7 cellular contexts compared by ENCODE assay signal in the genomic region with DNA sequence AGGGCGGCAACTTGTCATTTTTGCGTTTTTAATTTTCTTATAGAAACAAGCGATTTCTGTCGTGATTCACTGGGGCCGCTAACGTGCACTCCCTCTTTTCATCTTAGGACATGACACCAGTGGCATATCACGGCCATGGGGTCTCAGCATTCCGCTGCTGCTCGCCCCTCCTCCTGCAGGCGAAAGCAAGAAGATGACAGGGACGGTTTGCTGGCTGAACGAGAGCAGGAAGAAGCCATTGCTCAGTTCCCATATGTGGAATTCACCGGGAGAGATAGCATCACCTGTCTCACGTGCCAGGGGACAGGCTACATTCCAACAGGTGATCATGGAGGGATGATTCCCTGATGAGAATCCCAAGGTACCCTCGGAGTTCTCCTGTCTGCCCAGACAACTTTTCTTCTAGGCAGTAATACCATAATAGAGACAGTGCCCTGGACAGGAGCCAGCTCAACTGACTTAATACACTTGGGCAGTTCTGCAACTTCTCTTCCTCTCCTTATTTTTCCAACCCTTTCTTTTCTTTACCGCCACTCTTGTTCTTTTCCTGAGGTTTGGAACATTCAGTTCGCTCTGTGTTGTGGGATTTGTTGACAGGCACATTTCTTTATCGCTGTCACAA. TPM values are rescaled to one million over a fixed set of nuclear protein-coding genes. Genes with fewer than 3 reads are reported as not detected.
DNase-seq lines count a peak whose midpoint lies in the region; ATAC-seq, FAIRE-seq and TF ChIP-seq lines count a peak whose summit lies in the region.

No MANE protein-coding gene starts in this region.

- no peaks in the 10 kb centered on the region for H3K27me3 ChIP-seq in MG63
- peaks cover 14% of the 10 kb centered on the region for H3K27me3 ChIP-seq in adipocyte (replicated peaks; ENCODE audit: control insufficient read depth, insufficient read depth, low read length)

- TF ChIP-seq CTCF in kidney (IDR thresholded peaks at IDR 0.05; ENCODE audit: borderline replicate concordance, extremely low read depth, insufficient read depth): no peak

- H3K4me1 ChIP-seq in adipocyte (ENCODE audit: control insufficient read depth, insufficient read depth, low read length) (peaks cover 33% of the 10 kb centered on the region), kidney (ENCODE audit: control insufficient read depth in 1 of 2, insufficient read depth in 1 of 2, low read depth in 1 of 2, low read length in 2 of 2) (peaks cover 11 to 15% of the 10 kb centered on the region in 2 donors)

- peak overlapping the region; percentile 77 for H3K4me3 ChIP-seq in GM08714 (ENCODE audit: low read length)
- peak overlapping the region; percentile 88 for H3K4me3 ChIP-seq in MG63
- peak overlapping the region; percentile 94 for H3K4me3 ChIP-seq in adipocyte (ENCODE audit: low read length)
- peak overlapping the region; percentile 80 to 87 for H3K4me3 ChIP-seq in kidney (ENCODE audit: low read length in 2 of 2)

- DNase-seq in MG63 (no peak), adipocyte (ENCODE audit: low read depth) (no peak), kidney (peak; percentile 35), DMS153 (lab: John Stamatoyannopoulos, UW) (no peak)
- peak; percentile 36 for DNase-seq in stimulated activated naive CD8-positive, alpha-beta T cell treated with anti-CD3 and anti-CD28 coated beads, Interleukin-15, Interleukin-2, amounts not matched to agents 100 U/mL and 50 U/mL, for 24 hours

- no peak for ATAC-seq in stimulated activated naive CD8-positive, alpha-beta T cell treated with anti-CD3 and anti-CD28 coated beads, Interleukin-15, Interleukin-2, amounts not matched to agents 100 U/mL and 50 U/mL, for 24 hours
- ATAC-seq in GM21390 (IDR thresholded peaks at IDR 0.05; ENCODE audit: unreplicated experiment): no peak

- H3K27ac ChIP-seq in kidney (ENCODE audit: low read depth in 2 of 2, low read length in 2 of 2): no peak overlapping the region

- H3K9ac ChIP-seq in adipocyte (ENCODE audit: low read length) (peak overlapping the region; percentile 79), kidney (ENCODE audit: low read length in 2 of 2) (peak overlapping the region; percentile 4 to 80)

- no peak for FAIRE-seq in kidney (lab: Jason Lieb, UNC)

- peaks cover 33% of the 10 kb centered on the region for H3K36me3 ChIP-seq in MG63
- H3K36me3 ChIP-seq in adipocyte (ENCODE audit: control insufficient read depth, insufficient read depth, low read length, severe bottlenecking): no peaks in the 10 kb centered on the region
- peaks cover 5 to 14% of the 10 kb centered on the region in 2 donors for H3K36me3 ChIP-seq in kidney (ENCODE audit: control insufficient read depth in 1 of 2, insufficient read depth in 2 of 2, low read length in 2 of 2)

- intact Hi-C loops in kidney (cut with DNase I): no loop called here

- H3K9me3 ChIP-seq in MG63 (no peaks in the 10 kb centered on the region), adipocyte (ENCODE audit: control insufficient read depth, low read length) (no peaks in the 10 kb centered on the region), kidney (ENCODE audit: control insufficient read depth in 1 of 2, low read length in 2 of 2) (no peaks in the 10 kb centered on the region)

RNA-seq across cellular contexts. Expression of a gene that starts 0.8 kb away (rescaled TPM):
- total RNA-seq in MG63 (2014; rRNA removed; shearing (Covaris generic); ENCODE audit: low replicate concordance): 130 and 148 TPM in 2 replicates
- total RNA-seq in kidney: 51.7 TPM
- polyA plus RNA-seq in kidney (ENCODE audit: insufficient read depth, low read depth, low replicate concordance): 126 TPM

RNA-seq across cellular contexts. Expression of a gene that starts 40.1 kb away (rescaled TPM):
- not detected in 2 replicates for total RNA-seq in MG63 (2014; rRNA removed; shearing (Covaris generic); ENCODE audit: low replicate concordance)
- total RNA-seq in kidney: not detected
- polyA plus RNA-seq in kidney (ENCODE audit: insufficient read depth, low read depth, low replicate concordance): not detected

RNA-seq across cellular contexts. Expression of a gene that starts 59.4 kb away (rescaled TPM):
- 14.7 and 15.9 TPM in 2 replicates for total RNA-seq in MG63 (2014; rRNA removed; shearing (Covaris generic); ENCODE audit: low replicate concordance)
- total RNA-seq in kidney: 14.8 TPM
- polyA plus RNA-seq in kidney (ENCODE audit: insufficient read depth, low read depth, low replicate concordance): 19.1 TPM

Comparison
In these comparisons a context has a peak if more than half of its experiments do, and no peak if none do; other contexts are left out.
1. DNase-seq: peak in kidney (single experiment) and stimulated activated naive CD8-positive, alpha-beta T cell treated with anti-CD3 and anti-CD28 coated beads, Interleukin-15, Interleukin-2, amounts not matched to agents 100 U/mL and 50 U/mL, for 24 hours (single experiment); none in MG63 (single experiment), adipocyte (single experiment) and DMS153 (single experiment).
2. Peak in every context shown above with its lines, with median percentiles within 50 percentile points of each other: H3K4me3 ChIP-seq.